1 cellular context compared by ENCODE assay signal in genomic region chr2:70301344-70302194, GRCh38.
TF ChIP-seq lines count a peak whose summit lies in the region.

Gene FAM136A, minus strand, starts transcription at chr2:70302067. Its CDS starts 56 bp downstream, at chr2:70302011.

TF ChIP-seq in K562, 482 proteins besides CTCF, POLR2A, EP300 and RAD21 (continued from another document):
- TF ChIP-seq ZNF766 (CRISPR knock-in tag; conservative IDR thresholded peaks at IDR 0.05) (no peak), FOXA3 (CRISPR knock-in tag; conservative IDR thresholded peaks at IDR 0.05 in 1 of 2, IDR thresholded peaks at IDR 0.05 in 1 of 2) (no peak), NFXL1 (CRISPR knock-in tag; IDR thresholded peaks at IDR 0.05) (no peak), SREBF1 (IDR thresholded peaks at IDR 0.05; ENCODE audit: borderline replicate concordance, low read depth, low read length) (no peak), ZBTB1 (CRISPR knock-in tag; IDR thresholded peaks at IDR 0.05; ENCODE audit: borderline replicate concordance, low read depth) (peak; percentile 32; the same call in 1 of the 2 replicates), KLF16 (IDR thresholded peaks at IDR 0.05) (0 out of 2 replicates have a peak, but pooled peaks have one; percentile 17), ZNF431 (CRISPR knock-in tag; IDR thresholded peaks at IDR 0.05) (no peak), HDAC3 (IDR thresholded peaks at IDR 0.05; ENCODE audit: borderline replicate concordance, partially characterized antibody) (no peak), NFATC3 (IDR thresholded peaks at IDR 0.05) (no peak), MEIS2 (IDR thresholded peaks at IDR 0.05; ENCODE audit: partially characterized antibody) (no peak), ZNF212 (CRISPR knock-in tag; IDR thresholded peaks at IDR 0.05) (no peak), ZNF134 (CRISPR knock-in tag; conservative IDR thresholded peaks at IDR 0.05) (no peak), ZNF24 (IDR thresholded peaks at IDR 0.05) (no peak), ZNF140 (CRISPR knock-in tag; IDR thresholded peaks at IDR 0.05) (no peak), SAFB (IDR thresholded peaks at IDR 0.05; ENCODE audit: borderline replicate concordance, low read depth, low read length) (0 out of 2 replicates have a peak, but pooled peaks have one; percentile 32), ZFX (CRISPR knock-in tag; IDR thresholded peaks at IDR 0.05) (peak; percentile 86), ILF3 (IDR thresholded peaks at IDR 0.05; ENCODE audit: borderline replicate concordance) (no peak), ZSCAN29 (IDR thresholded peaks at IDR 0.05) (no peak)
